In genomic region chr6:28896505-28897392, GRCh38 we compare ENCODE assay signal across 8 cellular contexts. TPM values are rescaled to one million over a fixed set of nuclear protein-coding genes. Genes with fewer than 3 reads are reported as not detected.
A peak's percentile ranks its signal among the peaks of the same experiment; 100 is the strongest.
DNase-seq lines count a peak whose midpoint lies in the region; ATAC-seq and TF ChIP-seq lines count a peak whose summit lies in the region.

No MANE protein-coding gene starts in this region.

- peak overlapping the region; percentile 87 to 99 for H3K9ac ChIP-seq in liver (ENCODE audit: low read depth in 1 of 2, low read length in 2 of 2)

- H3K4me3 ChIP-seq in liver (ENCODE audit: low read depth in 1 of 3, low read length in 3 of 3): peak overlapping the region; percentile 40 to 71 (median 68)

- peak; percentile 27 for ATAC-seq in HG02885 (IDR thresholded peaks at IDR 0.05; ENCODE audit: poor library complexity, unreplicated experiment)

- H3K4me1 Mint-ChIP-seq in dendritic cell treated with granulocyte-macrophage colony-stimulating factor and Interleukin-4, amounts not matched to agents 40 ng/mL and 50 ng/mL, for 4 days (ENCODE audit: low read depth): peaks cover 41% of the 10 kb centered on the region

- H3K4me1 ChIP-seq in liver (ENCODE audit: control insufficient read depth in 4 of 4, insufficient read depth in 4 of 4, low read length in 3 of 4): peaks cover 0 to 2% (median 0%) of the 10 kb centered on the region in 4 donors

- H3K27me3 ChIP-seq in liver (ENCODE audit: control insufficient read depth in 4 of 4, insufficient read depth in 4 of 4, low read length in 3 of 4): no peaks in the 10 kb centered on the region

- H3K9me3 Mint-ChIP-seq in dendritic cell treated with granulocyte-macrophage colony-stimulating factor and Interleukin-4, amounts not matched to agents 40 ng/mL and 50 ng/mL, for 4 days: no peaks in the 10 kb centered on the region

- peaks cover 6% of the 10 kb centered on the region for H3K27me3 Mint-ChIP-seq in dendritic cell treated with granulocyte-macrophage colony-stimulating factor and Interleukin-4, amounts not matched to agents 40 ng/mL and 50 ng/mL, for 4 days

- H3K36me3 Mint-ChIP-seq in dendritic cell treated with granulocyte-macrophage colony-stimulating factor and Interleukin-4, amounts not matched to agents 40 ng/mL and 50 ng/mL, for 4 days (ENCODE audit: low read depth): peaks cover 44% of the 10 kb centered on the region

- WGBS in liver: under 1% methylated on average over 41 of the region's 41 CpGs

- intact Hi-C loops in dendritic cell treated with granulocyte-macrophage colony-stimulating factor and Interleukin-4, amounts not matched to agents 40 ng/mL and 50 ng/mL, for 4 days (cut with micrococcal nuclease): loop anchor here (1.0 kb wide), 1 partner anchor 86 kb away; no protein-coding TSS in a partner anchor

- peak overlapping the region; percentile 90 for H3K4me3 Mint-ChIP-seq in dendritic cell treated with granulocyte-macrophage colony-stimulating factor and Interleukin-4, amounts not matched to agents 40 ng/mL and 50 ng/mL, for 4 days

- H3K9me3 ChIP-seq in liver (ENCODE audit: control insufficient read depth in 4 of 4, low read length in 3 of 4): no peaks in the 10 kb centered on the region

- H3K27ac ChIP-seq in liver (ENCODE audit: low read depth in 1 of 2, low read length in 2 of 2): peak overlapping the region; percentile 91 to 100

- H3K27ac Mint-ChIP-seq in dendritic cell treated with granulocyte-macrophage colony-stimulating factor and Interleukin-4, amounts not matched to agents 40 ng/mL and 50 ng/mL, for 4 days: peak overlapping the region; percentile 99

- peak; percentile 24 for TF ChIP-seq CTCF in liver (IDR thresholded peaks at IDR 0.05; ENCODE audit: low read depth, low read length, missing input control)

- TF ChIP-seq RAD21 in liver (IDR thresholded peaks at IDR 0.05): peak in 1 of 2 donors; percentile 38

- peaks cover 1 to 10% (median 5%) of the 10 kb centered on the region in 4 donors for H3K36me3 ChIP-seq in liver (ENCODE audit: control insufficient read depth in 4 of 4, insufficient read depth in 3 of 4, low read depth in 1 of 4, low read length in 3 of 4)

- DNase-seq in NCI-H2196 (lab: John Stamatoyannopoulos, UW; ENCODE audit: unreplicated experiment) (peak; percentile 34), NCI-H2196 treated with DMSO at 0.1 percent for 48 hours (lab: John Stamatoyannopoulos, UW; ENCODE audit: unreplicated experiment) (no peak), NCI-H345 (lab: John Stamatoyannopoulos, UW) (peak; percentile 61)
- peak; percentile 56 for DNase-seq in activated CD4-positive, alpha-beta T cell treated with anti-CD3 and anti-CD28 coated beads for 48 hours
- peak; percentile 10 to 36 for DNase-seq in stimulated activated CD4-positive, alpha-beta T cell treated with anti-CD3 and anti-CD28 coated beads, Interleukin-4, amount 100 ng/mL, for 4 hours

TF ChIP-seq in liver, 16 proteins besides CTCF, POLR2A, EP300 and RAD21:
- peak; percentile 29 for TF ChIP-seq NR2F2 (IDR thresholded peaks at IDR 0.05)
- TF ChIP-seq HNF4G (IDR thresholded peaks at IDR 0.05): no peak
- TF ChIP-seq FOXA2 (IDR thresholded peaks at IDR 0.05): no peak
- peak; percentile 79 for TF ChIP-seq TAF1 (conservative IDR thresholded peaks at IDR 0.05)
- peak; percentile 68 for TF ChIP-seq REST (IDR thresholded peaks at IDR 0.05)
- TF ChIP-seq SP1 (IDR thresholded peaks at IDR 0.05): peak; percentile 29
- TF ChIP-seq JUND (IDR thresholded peaks at IDR 0.05): no peak
- no peak for TF ChIP-seq ZBTB33 (IDR thresholded peaks at IDR 0.05)
- no peak for TF ChIP-seq HNF4A (conservative IDR thresholded peaks at IDR 0.05)
- peak; percentile 94 for TF ChIP-seq YY1 (IDR thresholded peaks at IDR 0.05)
- TF ChIP-seq RXRA (IDR thresholded peaks at IDR 0.05): peak in 1 of 2 donors; percentile 33
- no peak for TF ChIP-seq ATF3 (IDR thresholded peaks at IDR 0.05)
- TF ChIP-seq MAX (IDR thresholded peaks at IDR 0.05): peak; percentile 10
- no peak for TF ChIP-seq GABPA (IDR thresholded peaks at IDR 0.05 in 1 of 2, conservative IDR thresholded peaks at IDR 0.05 in 1 of 2)
- TF ChIP-seq EGR1 (IDR thresholded peaks at IDR 0.05; ENCODE audit: low read depth in 2 of 2): no peak
- TF ChIP-seq FOXA1 (IDR thresholded peaks at IDR 0.05): no peak
TF ChIP-seq in liver: peak in this region for 7.

RNA-seq across cellular contexts. Expression of gene TRIM27, which starts 27.0 kb away (rescaled TPM):
- total RNA-seq in liver: 10 to 100 TPM; 27.3 to 63.3 TPM
- polyA plus RNA-seq in liver: 10 to 100 TPM; 19.6 to 37.7 TPM
